In the genomic region with DNA sequence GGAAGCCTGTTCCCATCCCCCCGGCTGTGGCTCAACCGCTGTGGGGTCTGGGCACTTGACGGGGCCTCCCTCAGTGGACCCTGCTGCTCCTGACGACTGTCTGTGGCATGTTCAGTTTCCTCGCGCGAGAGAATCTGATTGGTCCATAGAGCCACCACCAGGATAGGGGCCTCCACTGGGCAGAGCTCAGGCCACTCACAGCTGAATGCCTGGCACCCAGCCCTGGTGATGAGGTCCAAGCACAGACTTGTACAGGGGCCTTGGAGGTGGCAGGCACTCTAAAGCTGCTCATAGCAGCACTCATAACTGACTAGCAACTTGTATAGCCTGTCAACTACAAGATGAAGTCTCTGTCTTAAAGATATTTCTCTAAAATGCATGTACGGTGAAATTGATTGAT, we compare ENCODE assay signal across 16 cellular contexts.
"Had no signal": no experiment of that assay in that cellular context is flagged by ENCODE, and none has a peak within 500 bp of the region (broad histone marks: within the 10 kb centered on the region; RNA-seq: fewer than 3 reads in every experiment).

No MANE protein-coding gene starts in this region.

- ATAC-seq: body of pancreas; foreskin keratinocyte; psoas muscle; SK-N-SH treated with all-trans-retinoic acid at 6 μM for 48 hours; stimulated activated memory B cell treated with anti-CD40 and anti-IgM and Interleukin-4, amounts not matched to agents 10 μg/mL and 1 μg/mL and 100 μg/mL, for 72 hours had no signal

- DNase-seq: activated CD4-positive, alpha-beta memory T cell treated with anti-CD3 and anti-CD28 coated beads, Interleukin-2, amount 10 ng/mL, durations not matched to agents 7 days and 5 days; activated effector memory CD4-positive, alpha-beta T cell treated with anti-CD3 and anti-CD28 coated beads, Interleukin-2, amount 50 U/mL, for 16 hours; activated T-cell treated with anti-CD3 and anti-CD28 coated beads, Interleukin-2, amount 50 U/mL, for 48 hours; body of pancreas; effector CD8-positive, alpha-beta T cell; foreskin keratinocyte; psoas muscle; stimulated activated CD4-positive, alpha-beta T cell treated with anti-CD3 and anti-CD28 coated beads, Interleukin-12 subunit alpha, Interleukin-12 subunit beta, amount 100 ng/mL, for 4 hours; stimulated activated CD4-positive, alpha-beta T cell treated with anti-CD3 and anti-CD28 coated beads, Interleukin-2, amount 100 ng/mL, for 24 hours; T-helper 1 cell; T1000; uterus had no signal

- H3K27me3 ChIP-seq: body of pancreas, foreskin keratinocyte, tibial nerve, uterus had no signal

- H3K4me1 ChIP-seq: body of pancreas, foreskin keratinocyte, tibial nerve, uterus had no signal

- H3K36me3 ChIP-seq: uterus had no signal

- H3K9me3 ChIP-seq: body of pancreas, uterus had no signal

- H3K27ac ChIP-seq: body of pancreas, coronary artery, foreskin keratinocyte, psoas muscle, tibial nerve, uterus had no signal

- H3K4me3 ChIP-seq: body of pancreas, coronary artery, psoas muscle, tibial nerve, uterus had no signal
